In the genomic region with DNA sequence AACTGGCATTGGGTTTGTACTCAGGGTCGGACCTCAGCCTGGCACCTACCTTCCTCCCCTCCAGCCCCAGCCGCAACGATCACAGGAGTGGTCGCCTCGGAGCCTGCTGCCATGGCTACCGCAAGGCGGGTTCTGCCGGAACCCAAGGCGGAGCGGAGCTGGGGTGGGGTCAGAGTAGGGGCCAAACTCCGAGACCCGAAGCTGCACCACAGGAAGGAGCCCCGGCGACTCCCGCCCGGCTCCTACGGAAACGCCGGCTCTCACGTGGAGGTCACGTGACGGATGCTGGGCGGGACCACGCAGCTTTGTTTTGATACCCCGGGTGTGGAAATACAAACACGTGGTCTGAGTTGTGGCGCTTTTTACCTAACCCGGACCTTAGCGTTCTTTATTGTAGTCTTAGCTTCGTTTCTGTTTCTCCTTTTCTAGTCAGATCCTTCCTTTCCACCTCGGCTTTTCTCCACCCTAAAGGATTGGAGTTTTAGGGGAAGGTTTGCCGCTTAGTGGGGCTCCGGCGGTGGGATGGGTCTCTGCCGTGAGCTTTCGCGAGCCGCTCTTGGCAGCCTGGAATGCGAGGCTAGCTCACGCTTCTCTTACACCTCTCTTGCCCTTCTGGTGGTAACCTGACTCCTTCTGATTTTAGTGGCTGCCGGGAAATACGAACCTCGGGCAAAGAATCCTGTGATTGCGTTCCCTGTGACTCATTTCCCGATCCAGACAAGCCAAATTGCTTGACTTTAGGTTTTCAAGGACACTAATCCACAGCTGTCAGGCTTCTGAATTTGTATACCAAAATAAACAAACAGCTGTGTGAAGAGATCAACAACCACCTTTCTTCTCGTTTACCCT, we compare ENCODE assay signal across 1 cellular context.
A peak's percentile ranks its signal among the peaks of the same experiment; 100 is the strongest.
TF ChIP-seq lines count a peak whose summit lies in the region.

TSS of gene HSPBAP1 (minus strand) at position 264 of the 849 bp plus-strand sequence. CDS start at position 113, 151 bp downstream.

TF ChIP-seq in HepG2, 621 proteins besides CTCF, POLR2A, EP300 and RAD21 (continued from another document and continues in another):
- peak; percentile 26; the same call in 1 of the 2 replicates for TF ChIP-seq HNF4G (IDR thresholded peaks at IDR 0.05; ENCODE audit: borderline replicate concordance, low read depth, low read length)
- TF ChIP-seq HNF4G (CRISPR knock-in tag; IDR thresholded peaks at IDR 0.05; ENCODE audit: borderline replicate concordance, low read depth) = 0 out of 2 replicates have a peak, but pooled peaks have one; percentile 38
- TF ChIP-seq ZNF772 (CRISPR knock-in tag; IDR thresholded peaks at IDR 0.05) = peak; percentile 92
- TF ChIP-seq TFE3 (CRISPR knock-in tag; IDR thresholded peaks at IDR 0.05) = peak; percentile 92
- 0 out of 2 replicates have a peak, but pooled peaks have one; percentile 22 for TF ChIP-seq ETV6 (CRISPR knock-in tag; conservative IDR thresholded peaks at IDR 0.05)
- no peak for TF ChIP-seq HNRNPK (IDR thresholded peaks at IDR 0.05; ENCODE audit: low read depth, low read length, poor library complexity, severe bottlenecking)
- 0 out of 2 replicates have a peak, but pooled peaks have one; percentile 43 for TF ChIP-seq ZXDC (CRISPR knock-in tag; IDR thresholded peaks at IDR 0.05)
- peak; percentile 59; the same call in 1 of the 2 replicates for TF ChIP-seq ZNF142 (CRISPR knock-in tag; IDR thresholded peaks at IDR 0.05)
- TF ChIP-seq ZNF672 (CRISPR knock-in tag; IDR thresholded peaks at IDR 0.05) = no peak
- TF ChIP-seq MAFG (CRISPR knock-in tag; IDR thresholded peaks at IDR 0.05) = no peak
- TF ChIP-seq AHR (CRISPR knock-in tag; IDR thresholded peaks at IDR 0.05) = peak; percentile 78
- TF ChIP-seq CBX2 (IDR thresholded peaks at IDR 0.05; ENCODE audit: low read depth, low read length) = no peak
- TF ChIP-seq CBX2 (CRISPR knock-in tag; IDR thresholded peaks at IDR 0.05; ENCODE audit: low read depth) = no peak
- peak; percentile 84; the same call in 1 of the 2 replicates for TF ChIP-seq ZNF274 (CRISPR knock-in tag; IDR thresholded peaks at IDR 0.05)
- TF ChIP-seq NR2F1 (CRISPR knock-in tag; IDR thresholded peaks at IDR 0.05) = peak; percentile 25 to 31; a peak in 2 of 4 replicates
- peak; percentile 82; the same call in 1 of the 2 replicates for TF ChIP-seq ZC3H13 (CRISPR knock-in tag; IDR thresholded peaks at IDR 0.05)
- TF ChIP-seq, protein P1, sequence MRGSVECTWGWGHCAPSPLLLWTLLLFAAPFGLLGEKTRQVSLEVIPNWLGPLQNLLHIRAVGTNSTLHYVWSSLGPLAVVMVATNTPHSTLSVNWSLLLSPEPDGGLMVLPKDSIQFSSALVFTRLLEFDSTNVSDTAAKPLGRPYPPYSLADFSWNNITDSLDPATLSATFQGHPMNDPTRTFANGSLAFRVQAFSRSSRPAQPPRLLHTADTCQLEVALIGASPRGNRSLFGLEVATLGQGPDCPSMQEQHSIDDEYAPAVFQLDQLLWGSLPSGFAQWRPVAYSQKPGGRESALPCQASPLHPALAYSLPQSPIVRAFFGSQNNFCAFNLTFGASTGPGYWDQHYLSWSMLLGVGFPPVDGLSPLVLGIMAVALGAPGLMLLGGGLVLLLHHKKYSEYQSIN (CRISPR knock-in tag; IDR thresholded peaks at IDR 0.05; ENCODE audit: borderline replicate concordance) = no peak
- peak; percentile 93 for TF ChIP-seq ZNF563 (CRISPR knock-in tag; IDR thresholded peaks at IDR 0.05)
- TF ChIP-seq STAG1 (CRISPR knock-in tag; IDR thresholded peaks at IDR 0.05) = no peak
- peak; percentile 76 for TF ChIP-seq ZMYM4 (CRISPR knock-in tag; IDR thresholded peaks at IDR 0.05)
- no peak for TF ChIP-seq ZBTB14 (CRISPR knock-in tag; IDR thresholded peaks at IDR 0.05)
- TF ChIP-seq PRPF4 (IDR thresholded peaks at IDR 0.05; ENCODE audit: low read depth, low read length, poor library complexity, severe bottlenecking) = no peak
- no peak for TF ChIP-seq TMF1 (CRISPR knock-in tag; IDR thresholded peaks at IDR 0.05; ENCODE audit: low read depth)
- peak; percentile 53; the same call in 1 of the 2 replicates for TF ChIP-seq ZIK1 (CRISPR knock-in tag; IDR thresholded peaks at IDR 0.05; ENCODE audit: borderline replicate concordance, low read depth)
- TF ChIP-seq ZNF576 (CRISPR knock-in tag; IDR thresholded peaks at IDR 0.05) = no peak
- TF ChIP-seq, protein P2, sequence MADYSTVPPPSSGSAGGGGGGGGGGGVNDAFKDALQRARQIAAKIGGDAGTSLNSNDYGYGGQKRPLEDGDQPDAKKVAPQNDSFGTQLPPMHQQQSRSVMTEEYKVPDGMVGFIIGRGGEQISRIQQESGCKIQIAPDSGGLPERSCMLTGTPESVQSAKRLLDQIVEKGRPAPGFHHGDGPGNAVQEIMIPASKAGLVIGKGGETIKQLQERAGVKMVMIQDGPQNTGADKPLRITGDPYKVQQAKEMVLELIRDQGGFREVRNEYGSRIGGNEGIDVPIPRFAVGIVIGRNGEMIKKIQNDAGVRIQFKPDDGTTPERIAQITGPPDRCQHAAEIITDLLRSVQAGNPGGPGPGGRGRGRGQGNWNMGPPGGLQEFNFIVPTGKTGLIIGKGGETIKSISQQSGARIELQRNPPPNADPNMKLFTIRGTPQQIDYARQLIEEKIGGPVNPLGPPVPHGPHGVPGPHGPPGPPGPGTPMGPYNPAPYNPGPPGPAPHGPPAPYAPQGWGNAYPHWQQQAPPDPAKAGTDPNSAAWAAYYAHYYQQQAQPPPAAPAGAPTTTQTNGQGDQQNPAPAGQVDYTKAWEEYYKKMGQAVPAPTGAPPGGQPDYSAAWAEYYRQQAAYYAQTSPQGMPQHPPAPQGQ (CRISPR knock-in tag; IDR thresholded peaks at IDR 0.05; ENCODE audit: borderline replicate concordance) = no peak
- no peak for TF ChIP-seq SNAI1 (CRISPR knock-in tag; IDR thresholded peaks at IDR 0.05; ENCODE audit: borderline replicate concordance)
- peak; percentile 83 for TF ChIP-seq GATAD1 (CRISPR knock-in tag; IDR thresholded peaks at IDR 0.05)
- no peak for TF ChIP-seq HOXD1 (CRISPR knock-in tag; IDR thresholded peaks at IDR 0.05)
- 0 out of 2 replicates have a peak, but pooled peaks have one; percentile 62 for TF ChIP-seq DNMT3B (CRISPR knock-in tag; conservative IDR thresholded peaks at IDR 0.05)
- TF ChIP-seq FOXK1 (CRISPR knock-in tag; IDR thresholded peaks at IDR 0.05; ENCODE audit: borderline replicate concordance, low read depth) = peak; percentile 89; the same call in 1 of the 2 replicates
- peak; percentile 78; the same call in 1 of the 2 replicates for TF ChIP-seq ETS1 (CRISPR knock-in tag; IDR thresholded peaks at IDR 0.05)
- TF ChIP-seq PHF8 (CRISPR knock-in tag; IDR thresholded peaks at IDR 0.05) = peak; percentile 75
- TF ChIP-seq RELA (CRISPR knock-in tag; IDR thresholded peaks at IDR 0.05) = no peak
- peak; percentile 54; the same call in 1 of the 2 replicates for TF ChIP-seq MTF1 (CRISPR knock-in tag; IDR thresholded peaks at IDR 0.05)
- no peak for TF ChIP-seq RBM22 (optimal IDR thresholded peaks at IDR 0.05; ENCODE audit: low read length)
- TF ChIP-seq, protein P3, sequence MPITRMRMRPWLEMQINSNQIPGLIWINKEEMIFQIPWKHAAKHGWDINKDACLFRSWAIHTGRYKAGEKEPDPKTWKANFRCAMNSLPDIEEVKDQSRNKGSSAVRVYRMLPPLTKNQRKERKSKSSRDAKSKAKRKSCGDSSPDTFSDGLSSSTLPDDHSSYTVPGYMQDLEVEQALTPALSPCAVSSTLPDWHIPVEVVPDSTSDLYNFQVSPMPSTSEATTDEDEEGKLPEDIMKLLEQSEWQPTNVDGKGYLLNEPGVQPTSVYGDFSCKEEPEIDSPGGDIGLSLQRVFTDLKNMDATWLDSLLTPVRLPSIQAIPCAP (CRISPR knock-in tag; IDR thresholded peaks at IDR 0.05; ENCODE audit: low read depth) = 0 out of 2 replicates have a peak, but pooled peaks have one; percentile 42
- peak; percentile 42; the same call in 1 of the 2 replicates for TF ChIP-seq HNF4A (CRISPR knock-in tag; IDR thresholded peaks at IDR 0.05)
- TF ChIP-seq, protein P4, sequence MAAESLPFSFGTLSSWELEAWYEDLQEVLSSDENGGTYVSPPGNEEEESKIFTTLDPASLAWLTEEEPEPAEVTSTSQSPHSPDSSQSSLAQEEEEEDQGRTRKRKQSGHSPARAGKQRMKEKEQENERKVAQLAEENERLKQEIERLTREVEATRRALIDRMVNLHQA (CRISPR knock-in tag; IDR thresholded peaks at IDR 0.05) = no peak
